8 cellular contexts compared by ENCODE assay signal in genomic region chr15:79978694-79979519, GRCh38. TPM values are rescaled to one million over a fixed set of nuclear protein-coding genes. Genes with fewer than 3 reads are reported as not detected.
DNase-seq lines count a peak whose midpoint lies in the region; ATAC-seq and TF ChIP-seq lines count a peak whose summit lies in the region.

No MANE protein-coding gene starts in this region.

- WGBS in suprapubic skin, result 59% methylated on average over 5 of the region's 5 CpGs

- no peaks in the 10 kb centered on the region for H4K20me1 ChIP-seq in OCI-LY7 (ENCODE audit: insufficient read depth, low read length)

- intact Hi-C loops in OCI-LY7 (cut with micrococcal nuclease; ENCODE audit: unreplicated experiment), result loop anchor here (5.0 kb wide), 1 partner anchor 57 kb away; no protein-coding TSS in a partner anchor

- no TSS peak for BruUV-seq in OCI-LY7 (replicated peaks; lab: Mats Ljungman, UMichigan)

- H3K27ac ChIP-seq in OCI-LY7 (ENCODE audit: low read depth, low read length, poor library complexity, severe bottlenecking) (peak overlapping the region; percentile 33), suprapubic skin (peak overlapping the region; percentile 57)

- peak overlapping the region; percentile 43 for H3K4me2 ChIP-seq in OCI-LY7 (ENCODE audit: low read length)

- CTCF ChIA-PET in OCI-LY7 (lab: Charles Lee; ENCODE audit: unreplicated experiment), result no interaction called here

- ATAC-seq in HG02885 (IDR thresholded peaks at IDR 0.05; ENCODE audit: poor library complexity, unreplicated experiment), result peak; percentile 74

- POLR2A ChIA-PET in OCI-LY7 (lab: Charles Lee), result interaction anchor here (0.9 to 2.4 kb wide), 5 partner anchors 10 to 84 kb away, joined by 3 to 13 read pairs (median 3); no protein-coding TSS in a partner anchor

- no peaks in the 10 kb centered on the region for H3K9me2 ChIP-seq in OCI-LY7 (ENCODE audit: insufficient read depth, low read length)

- DNase-seq in activated T-cell treated with anti-CD3 and anti-CD28 coated beads, Interleukin-2, amount 50 U/mL, for 24 hours, result peak; percentile 45
- DNase-seq in activated T-cell treated with anti-CD3 and anti-CD28 coated beads, Interleukin-2, amount 50 U/mL, for 48 hours, result no peak
- peak; percentile 36 for DNase-seq in OCI-LY7 (ENCODE audit: low spot score)
- peak; percentile 53 for DNase-seq in germinal center (ENCODE audit: low spot score)
- DNase-seq in suprapubic skin (ENCODE audit: low spot score in 2 of 2), result no peak
- DNase-seq in activated CD8-positive, alpha-beta memory T cell treated with anti-CD3 and anti-CD28 coated beads, Interleukin-2, amount 50 U/mL, for 48 hours, result no peak
- no peak for DNase-seq in DMS79 treated with DMSO at 0.1 percent for 48 hours (lab: John Stamatoyannopoulos, UW)

- H3K27ac Mint-ChIP-seq in activated T-cell treated with anti-CD3 and anti-CD28 coated beads, Interleukin-2, amount 50 U/mL, for 24 hours, result peak overlapping the region; percentile 78

- no peaks in the 10 kb centered on the region for H3K9me3 Mint-ChIP-seq in activated T-cell treated with anti-CD3 and anti-CD28 coated beads, Interleukin-2, amount 50 U/mL, for 24 hours

- H3K36me3 Mint-ChIP-seq in activated T-cell treated with anti-CD3 and anti-CD28 coated beads, Interleukin-2, amount 50 U/mL, for 24 hours (ENCODE audit: low read depth), result no peaks in the 10 kb centered on the region

- H3K27me3 ChIP-seq in suprapubic skin, result no peaks in the 10 kb centered on the region

- H3K4me3 ChIP-seq in OCI-LY7 (ENCODE audit: low read depth, low read length, poor library complexity, severe bottlenecking) (no peak overlapping the region), suprapubic skin (no peak overlapping the region)

- H3K36me3 ChIP-seq in OCI-LY7 (ENCODE audit: insufficient read depth, low read length) (no peaks in the 10 kb centered on the region), suprapubic skin (no peaks in the 10 kb centered on the region)

- peak overlapping the region; percentile 3 for H3K4me3 Mint-ChIP-seq in activated T-cell treated with anti-CD3 and anti-CD28 coated beads, Interleukin-2, amount 50 U/mL, for 24 hours

- no peaks in the 10 kb centered on the region for H3K79me2 ChIP-seq in OCI-LY7 (ENCODE audit: insufficient read depth, low read depth, low read length)

- no peak for TF ChIP-seq EP300 in suprapubic skin (IDR thresholded peaks at IDR 0.05)

- H3K4me1 ChIP-seq in OCI-LY7 (ENCODE audit: insufficient read depth, low read length, poor library complexity, severe bottlenecking) (peaks cover 29% of the 10 kb centered on the region), suprapubic skin (peaks cover 6% of the 10 kb centered on the region)

- no peak for TF ChIP-seq POLR2A in suprapubic skin (IDR thresholded peaks at IDR 0.05)

- no peaks in the 10 kb centered on the region for H3K27me3 Mint-ChIP-seq in activated T-cell treated with anti-CD3 and anti-CD28 coated beads, Interleukin-2, amount 50 U/mL, for 24 hours

- H2AFZ ChIP-seq in OCI-LY7 (ENCODE audit: low read length), result peak overlapping the region; percentile 95

- H3K4me1 Mint-ChIP-seq in activated T-cell treated with anti-CD3 and anti-CD28 coated beads, Interleukin-2, amount 50 U/mL, for 24 hours (ENCODE audit: low read depth), result peaks cover 41% of the 10 kb centered on the region

- H3K9me3 ChIP-seq in OCI-LY7 (ENCODE audit: low read length), result no peaks in the 10 kb centered on the region
- no peaks in the 10 kb centered on the region for H3K9me3 ChIP-seq in suprapubic skin

- TF ChIP-seq CTCF in OCI-LY7 (conservative IDR thresholded peaks at IDR 0.05; ENCODE audit: low read length), result no peak
- TF ChIP-seq CTCF in suprapubic skin (IDR thresholded peaks at IDR 0.05), result no peak

RNA-seq across cellular contexts. Expression of gene BCL2A1, which starts 7.9 kb away (rescaled TPM):
- 0.85 and 2.2 TPM in 2 replicates for total RNA-seq in OCI-LY7 (2014; rRNA removed; shearing (Covaris generic))
- total RNA-seq in OCI-LY7 (2022) (2.3 and 4.5 TPM in 2 replicates), suprapubic skin (1 to 10 TPM in 2 of 4 donors, under 1 TPM in 2; 0.64 to 2.6 (median 0.92) TPM)

Comparison
In these comparisons a context has a peak if more than half of its experiments do, and no peak if none do; other contexts are left out.
1. DNase-seq: peak in activated T-cell treated with anti-CD3 and anti-CD28 coated beads, Interleukin-2, amount 50 U/mL, for 24 hours (single experiment), OCI-LY7 (single experiment) and germinal center (single experiment); none in activated T-cell treated with anti-CD3 and anti-CD28 coated beads, Interleukin-2, amount 50 U/mL, for 48 hours (0 of 2), suprapubic skin (0 of 2), activated CD8-positive, alpha-beta memory T cell treated with anti-CD3 and anti-CD28 coated beads, Interleukin-2, amount 50 U/mL, for 48 hours (single experiment) and DMS79 treated with DMSO at 0.1 percent for 48 hours (single experiment).